Comparison of ENCODE assay signal across 1 cellular context in the genomic region with DNA sequence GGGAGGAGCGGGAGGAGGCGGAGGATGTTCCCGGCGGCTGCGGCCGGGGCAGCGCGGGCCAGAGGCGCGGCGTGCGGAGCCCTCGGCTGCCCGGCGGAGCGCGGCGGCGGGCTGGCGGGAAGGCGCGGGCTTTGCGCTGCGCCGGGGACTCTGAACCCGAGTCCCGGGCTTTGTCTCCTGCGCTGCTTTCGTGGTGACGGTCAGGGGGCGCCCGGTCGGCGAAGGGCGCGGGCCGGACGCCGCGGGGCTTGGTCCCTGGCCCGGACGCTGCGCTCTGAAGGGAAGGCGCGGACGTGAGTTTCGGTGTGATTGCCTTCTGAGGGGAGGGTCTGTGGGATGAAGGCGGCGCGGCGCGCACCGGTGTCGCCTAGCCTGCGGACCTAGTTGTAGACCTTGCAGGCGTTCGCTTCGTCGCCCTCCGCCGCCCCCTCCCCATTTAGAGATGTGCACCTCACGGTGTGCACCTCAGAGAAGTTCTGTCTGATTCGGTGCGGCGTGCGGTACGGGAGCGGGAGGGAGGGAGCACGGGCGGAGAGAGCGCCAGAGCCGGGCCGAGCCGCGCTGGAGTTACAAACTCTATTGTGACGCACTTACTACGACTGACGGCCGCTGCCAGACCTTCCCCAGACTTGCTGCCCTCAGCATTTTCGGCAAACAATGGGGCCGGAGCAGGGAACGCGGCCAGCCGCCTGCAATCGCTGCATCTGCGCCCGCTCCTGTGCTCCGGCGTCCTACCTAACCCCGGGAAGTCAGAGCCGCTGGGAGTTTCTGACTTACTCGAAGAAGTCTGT.
TF ChIP-seq lines count a peak whose summit lies in the region.

No MANE protein-coding gene starts in this region.

TF ChIP-seq in H1, 55 proteins besides CTCF, POLR2A, EP300 and RAD21:
- TF ChIP-seq, protein P1, sequence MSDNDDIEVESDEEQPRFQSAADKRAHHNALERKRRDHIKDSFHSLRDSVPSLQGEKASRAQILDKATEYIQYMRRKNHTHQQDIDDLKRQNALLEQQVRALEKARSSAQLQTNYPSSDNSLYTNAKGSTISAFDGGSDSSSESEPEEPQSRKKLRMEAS (IDR thresholded peaks at IDR 0.05): peak; percentile 35; the same call in 1 of the 2 replicates
- TF ChIP-seq ASH2L (IDR thresholded peaks at IDR 0.05; ENCODE audit: low read length) (peak; percentile 98), PHF8 (conservative IDR thresholded peaks at IDR 0.05; ENCODE audit: low read depth, low read length) (peak; percentile 57; the same call in 1 of the 2 replicates), RBBP5 (IDR thresholded peaks at IDR 0.05; ENCODE audit: borderline replicate concordance, low read depth, low read length) (peak; percentile 95), KDM4A (IDR thresholded peaks at IDR 0.05; ENCODE audit: low read depth, low read length, severe bottlenecking) (peak; percentile 81), TAF7 (optimal IDR thresholded peaks at IDR 0.05; ENCODE audit: borderline replicate concordance, low read depth, low read length) (no peak), RXRA (IDR thresholded peaks at IDR 0.05; ENCODE audit: insufficient read depth, low read depth, low read length) (no peak), SP4 (IDR thresholded peaks at IDR 0.05; ENCODE audit: low read length) (peak; percentile 83; the same call in 1 of the 2 replicates), CTBP2 (IDR thresholded peaks at IDR 0.05; ENCODE audit: borderline replicate concordance, insufficient read depth, insufficient read length, low read length) (peak; percentile 81), MAFK (IDR thresholded peaks at IDR 0.05; ENCODE audit: low read depth, low read length) (peak; percentile 97), NRF1 (IDR thresholded peaks at IDR 0.05; ENCODE audit: low read depth, low read length) (no peak), CHD2 (IDR thresholded peaks at IDR 0.05; ENCODE audit: low read length) (0 out of 2 replicates have a peak, but pooled peaks have one; percentile 9), SAP30 (IDR thresholded peaks at IDR 0.05; ENCODE audit: insufficient read depth, insufficient replicate concordance, low read length) (peak; percentile 53), CREB1 (IDR thresholded peaks at IDR 0.05) (peak; percentile 76), SIN3A (conservative IDR thresholded peaks at IDR 0.05 in 1 of 2, IDR thresholded peaks at IDR 0.05 in 1 of 2; ENCODE audit: low read depth in 1 of 2, low read length in 2 of 2) (peak; percentile 40 to 76; a peak in 2 of 4 replicates)
- TF ChIP-seq, protein P2, sequence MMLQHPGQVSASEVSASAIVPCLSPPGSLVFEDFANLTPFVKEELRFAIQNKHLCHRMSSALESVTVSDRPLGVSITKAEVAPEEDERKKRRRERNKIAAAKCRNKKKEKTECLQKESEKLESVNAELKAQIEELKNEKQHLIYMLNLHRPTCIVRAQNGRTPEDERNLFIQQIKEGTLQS (IDR thresholded peaks at IDR 0.05; ENCODE audit: insufficient read depth, low read depth, low read length): no peak
